ENCODE assay signal across 1 cellular context in the genomic region with DNA sequence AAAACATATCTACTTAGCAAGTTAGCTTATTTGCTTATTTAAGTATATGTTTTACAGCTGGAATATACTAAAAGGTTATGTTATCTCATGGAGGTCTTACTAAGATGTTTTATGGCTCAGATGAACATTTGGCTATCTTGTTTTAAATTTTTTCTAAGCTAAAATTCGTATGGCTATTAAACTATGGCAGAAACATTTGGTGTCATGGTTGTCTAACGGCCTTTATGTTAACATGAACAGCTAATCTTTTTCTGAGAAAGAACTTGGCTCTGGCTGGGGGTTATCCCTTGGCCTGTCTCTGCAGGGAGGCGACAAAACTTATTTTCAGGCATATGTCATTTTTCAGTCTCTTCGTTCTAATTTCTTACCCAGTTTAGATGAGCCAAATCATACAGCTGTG.
TF ChIP-seq lines count a peak whose summit lies in the region.

No MANE protein-coding gene starts in this region.

TF ChIP-seq in K562, 482 proteins besides CTCF, POLR2A, EP300 and RAD21 (continued from another document):
- TF ChIP-seq RUNX1 (IDR thresholded peaks at IDR 0.05; ENCODE audit: low read depth): no peak
- peak in 1 of 2 experiments; percentile 46; a peak in 2 of 4 replicates for TF ChIP-seq TBL1XR1 (IDR thresholded peaks at IDR 0.05; ENCODE audit: low read length in 2 of 2)
- TF ChIP-seq GATAD2B (IDR thresholded peaks at IDR 0.05; ENCODE audit: borderline replicate concordance): no peak
- no peak for TF ChIP-seq ELF4 (CRISPR knock-in tag; IDR thresholded peaks at IDR 0.05)
- TF ChIP-seq CHAMP1 (IDR thresholded peaks at IDR 0.05): 0 out of 2 replicates have a peak, but pooled peaks have one; percentile 30
- peak; percentile 55 for TF ChIP-seq SMARCA4 (IDR thresholded peaks at IDR 0.05)
- TF ChIP-seq SREBF1 (IDR thresholded peaks at IDR 0.05; ENCODE audit: borderline replicate concordance, low read depth, low read length): no peak
